ENCODE assay signal across 16 cellular contexts in genomic region chr22:47125603-47126002, GRCh38.
A peak's percentile ranks its signal among the peaks of the same experiment; 100 is the strongest.
DNase-seq lines count a peak whose midpoint lies in the region; ATAC-seq, FAIRE-seq and TF ChIP-seq lines count a peak whose summit lies in the region.
"Had no signal": no experiment of that assay in that cellular context is flagged by ENCODE, and none has a peak within 500 bp of the region (broad histone marks: within the 10 kb centered on the region; RNA-seq: fewer than 3 reads in every experiment).

No MANE protein-coding gene starts in this region.

- peak overlapping the region in 4 of 7 donors; percentile 2 to 79 (median 61) for H3K27ac Mint-ChIP-seq in CD4-positive, alpha-beta memory T cell

- DNase-seq in 8988T: peak; percentile 72
- no peak for DNase-seq in CD4-positive, alpha-beta memory T cell
- DNase-seq in PC-3: no peak
- DNase-seq in fibroblast of the aortic adventitia (ENCODE audit: low read depth): no peak
- DNase-seq in GM19239 (ENCODE audit: insufficient read length, low spot score): no peak
- no peak for DNase-seq in SKM-1 treated with dmso at 0.1 percent for 144 hours (lab: John Stamatoyannopoulos, UW; ENCODE audit: unreplicated experiment)
- DNase-seq: amniotic stem cell; naive thymus-derived CD8-positive, alpha-beta T cell; NCI-H1092 treated with DMSO at 0.1 percent for 48 hours had no signal

- H3K4me3 Mint-ChIP-seq in CD4-positive, alpha-beta memory T cell: no peak overlapping the region
- H3K4me3 Mint-ChIP-seq: CD4-positive, CD25-positive, alpha-beta regulatory T cell; naive thymus-derived CD8-positive, alpha-beta T cell had no signal

- H4K20me1 ChIP-seq in PC-3 (ENCODE audit: low read length): no peaks in the 10 kb centered on the region

- no peak overlapping the region for H3K9ac ChIP-seq in PC-3 (ENCODE audit: low read length)

- H3K36me3 ChIP-seq in CD4-positive, alpha-beta memory T cell (ENCODE audit: insufficient read depth, low read length): no peaks in the 10 kb centered on the region
- H3K36me3 ChIP-seq in PC-3 (ENCODE audit: low read depth, low read length): no peaks in the 10 kb centered on the region
- H3K36me3 ChIP-seq: gastroesophageal sphincter, right lobe of liver had no signal

- H3K79me2 ChIP-seq in PC-3 (ENCODE audit: low read length): no peaks in the 10 kb centered on the region

- H3K36me3 Mint-ChIP-seq in CD4-positive, alpha-beta memory T cell: peaks cover 6 to 10% of the 10 kb centered on the region in 2 donors

- H3K4me2 ChIP-seq in PC-3 (ENCODE audit: low read length): no peak overlapping the region

- H3K27me3 ChIP-seq in CD4-positive, alpha-beta memory T cell (ENCODE audit: insufficient read depth, low read length): no peaks in the 10 kb centered on the region
- H3K27me3 ChIP-seq in PC-3 (ENCODE audit: low read length): no peaks in the 10 kb centered on the region
- H3K27me3 ChIP-seq: dorsolateral prefrontal cortex, gastroesophageal sphincter, right lobe of liver had no signal

- H2AFZ ChIP-seq in PC-3 (ENCODE audit: low read length): no peak overlapping the region

- TF ChIP-seq CTCF in PC-3 (conservative IDR thresholded peaks at IDR 0.05; ENCODE audit: low read depth, low read length) (peak; percentile 31; the same call in 1 of the 2 replicates), fibroblast of the aortic adventitia (IDR thresholded peaks at IDR 0.05; ENCODE audit: insufficient read depth, low read length) (peak; percentile 20)

- intact Hi-C loops in CD4-positive, alpha-beta memory T cell (cut with micrococcal nuclease): no loop called here
- intact Hi-C loops in PC-3 (cut with micrococcal nuclease): no loop called here

- peaks cover 4 to 21% (median 7%) of the 10 kb centered on the region in 4 donors for H3K4me1 Mint-ChIP-seq in CD4-positive, alpha-beta memory T cell

- no peak overlapping the region for H3K4me3 ChIP-seq in CD4-positive, alpha-beta memory T cell (ENCODE audit: low read length in 2 of 2)
- no peak overlapping the region for H3K4me3 ChIP-seq in PC-3 (ENCODE audit: low read length)
- H3K4me3 ChIP-seq in fibroblast of the aortic adventitia (ENCODE audit: low read depth, low read length): no peak overlapping the region
- H3K4me3 ChIP-seq: dorsolateral prefrontal cortex, gastroesophageal sphincter, right lobe of liver had no signal

- CTCF ChIA-PET in CD4-positive, alpha-beta memory T cell (lab: Charles Lee; ENCODE audit: partially characterized antibody): no interaction called here
- CTCF ChIA-PET in PC-3 (lab: Charles Lee): no interaction called here

- peaks cover 0 to 3% (median 0%) of the 10 kb centered on the region in 8 donors for H3K9me3 Mint-ChIP-seq in CD4-positive, alpha-beta memory T cell
- H3K9me3 Mint-ChIP-seq: CD4-positive, CD25-positive, alpha-beta regulatory T cell; naive thymus-derived CD8-positive, alpha-beta T cell had no signal

- POLR2A ChIA-PET in CD4-positive, alpha-beta memory T cell (lab: Charles Lee; ENCODE audit: partially characterized antibody): no interaction called here
- POLR2A ChIA-PET in PC-3 (lab: Charles Lee; ENCODE audit: unreplicated experiment): no interaction called here

- no peak for ATAC-seq in PC-3
- ATAC-seq in HG03135 (IDR thresholded peaks at IDR 0.05; ENCODE audit: unreplicated experiment): no peak
- no peak for ATAC-seq in HG02870 (IDR thresholded peaks at IDR 0.05; ENCODE audit: unreplicated experiment)
- ATAC-seq: gastroesophageal sphincter; naive thymus-derived CD8-positive, alpha-beta T cell had no signal

- no peaks in the 10 kb centered on the region for H3K9me2 ChIP-seq in PC-3 (replicated peaks; ENCODE audit: low read length)

- H3K27ac ChIP-seq in CD4-positive, alpha-beta memory T cell (ENCODE audit: low read depth, low read length): no peak overlapping the region
- no peak overlapping the region for H3K27ac ChIP-seq in PC-3 (ENCODE audit: low read length)
- H3K27ac ChIP-seq: dorsolateral prefrontal cortex, gastroesophageal sphincter, right lobe of liver had no signal

- no TSS peak for BruUV-seq in PC-3 (replicated peaks; lab: Mats Ljungman, UMichigan)

- no peak for FAIRE-seq in GM19239 (lab: Jason Lieb, UNC)
- FAIRE-seq: RCC 7860 had no signal

- H3K9me3 ChIP-seq in CD4-positive, alpha-beta memory T cell (ENCODE audit: control insufficient read depth in 1 of 2, low read length in 2 of 2): no peaks in the 10 kb centered on the region
- no peaks in the 10 kb centered on the region for H3K9me3 ChIP-seq in PC-3 (ENCODE audit: low read length)
- H3K9me3 ChIP-seq: gastroesophageal sphincter, right lobe of liver had no signal

- no peaks in the 10 kb centered on the region for H3K4me1 ChIP-seq in CD4-positive, alpha-beta memory T cell (ENCODE audit: insufficient read depth, low read length)
- peaks cover 13% of the 10 kb centered on the region for H3K4me1 ChIP-seq in PC-3 (ENCODE audit: insufficient read depth, low read length)
- H3K4me1 ChIP-seq: gastroesophageal sphincter, right lobe of liver had no signal

- H3F3A ChIP-seq in PC-3 (ENCODE audit: low read length, unreplicated experiment): peaks cover 5% of the 10 kb centered on the region

- H3K27me3 Mint-ChIP-seq in CD4-positive, alpha-beta memory T cell: no peaks in the 10 kb centered on the region
- H3K27me3 Mint-ChIP-seq: CD4-positive, CD25-positive, alpha-beta regulatory T cell; naive thymus-derived CD8-positive, alpha-beta T cell had no signal
